ENCODE assay signal across 22 cellular contexts in genomic region chr10:15483215-15483970, GRCh38.
"Had no signal": no experiment of that assay in that cellular context is flagged by ENCODE, and none has a peak within 500 bp of the region (broad histone marks: within the 10 kb centered on the region; RNA-seq: fewer than 3 reads in every experiment).

No MANE protein-coding gene starts in this region.

- H3K4me1 Mint-ChIP-seq: activated B cell treated with CpG ODN at 0.5 μM for 24 hours; activated CD4-positive, alpha-beta T cell treated with anti-CD3 and anti-CD28 coated beads, Interleukin-2, amount 10 ng/mL, durations not matched to agents 24 days and 14 days; activated naive CD4-positive, alpha-beta T cell treated with anti-CD3 and anti-CD28 coated beads, Interleukin-2, amount 50 U/mL, for 24 hours; natural killer cell had no signal

- H3K27me3 ChIP-seq: body of pancreas, colonic mucosa, right atrium auricular region, upper lobe of left lung had no signal

- H3K4me3 Mint-ChIP-seq: activated B cell treated with CpG ODN at 0.5 μM for 24 hours; activated CD4-positive, alpha-beta T cell treated with anti-CD3 and anti-CD28 coated beads, Interleukin-2, amount 10 ng/mL, durations not matched to agents 24 days and 14 days; activated CD8-positive, alpha-beta T cell treated with anti-CD3 and anti-CD28 coated beads, Interleukin-2, amount 10 ng/mL, durations not matched to agents 7 days and 5 days; activated naive CD4-positive, alpha-beta T cell treated with anti-CD3 and anti-CD28 coated beads, Interleukin-2, amount 50 U/mL, for 24 hours; natural killer cell; T-helper 2 cell treated with Interferon-gamma antibody and Interleukin-4, amounts not matched to agents 5 μg/mL and 100 μg/mL, for 36 hours had no signal

- H3K36me3 Mint-ChIP-seq: activated naive CD4-positive, alpha-beta T cell treated with anti-CD3 and anti-CD28 coated beads, Interleukin-2, amount 50 U/mL, for 24 hours; natural killer cell had no signal

- H3K9me3 Mint-ChIP-seq: activated B cell treated with CpG ODN at 0.5 μM for 24 hours; activated CD4-positive, alpha-beta T cell treated with anti-CD3 and anti-CD28 coated beads, Interleukin-2, amount 10 ng/mL, durations not matched to agents 24 days and 14 days; activated naive CD4-positive, alpha-beta T cell treated with anti-CD3 and anti-CD28 coated beads, Interleukin-2, amount 50 U/mL, for 24 hours; natural killer cell; T-helper 2 cell treated with Interferon-gamma antibody and Interleukin-4, amounts not matched to agents 5 μg/mL and 100 μg/mL, for 36 hours had no signal

- H3K36me3 ChIP-seq: colonic mucosa, right atrium auricular region, upper lobe of left lung had no signal

- H3K9me3 ChIP-seq: body of pancreas, colonic mucosa, right atrium auricular region, upper lobe of left lung had no signal

- H3K4me3 ChIP-seq: body of pancreas, colonic mucosa, right atrium auricular region, upper lobe of left lung had no signal

- H3K27ac Mint-ChIP-seq: activated B cell treated with CpG ODN at 0.5 μM for 24 hours; activated CD4-positive, alpha-beta T cell treated with anti-CD3 and anti-CD28 coated beads, Interleukin-2, amount 10 ng/mL, durations not matched to agents 24 days and 14 days; activated CD8-positive, alpha-beta T cell treated with anti-CD3 and anti-CD28 coated beads, Interleukin-2, amount 10 ng/mL, durations not matched to agents 7 days and 5 days; activated naive CD4-positive, alpha-beta T cell treated with anti-CD3 and anti-CD28 coated beads, Interleukin-2, amount 50 U/mL, for 24 hours; natural killer cell; T-helper 2 cell treated with Interferon-gamma antibody and Interleukin-4, amounts not matched to agents 5 μg/mL and 100 μg/mL, for 36 hours had no signal

- H3K4me1 ChIP-seq: body of pancreas, colonic mucosa, right atrium auricular region had no signal

- DNase-seq: activated B cell treated with CpG ODN at 0.5 μM for 24 hours; activated CD4-positive, alpha-beta T cell treated with anti-CD3 and anti-CD28 coated beads, Interleukin-2, amount 10 ng/mL, durations not matched to agents 24 days and 14 days; activated CD8-positive, alpha-beta memory T cell treated with anti-CD3 and anti-CD28 coated beads, Interleukin-2, amount 50 U/mL, for 4 hours; activated CD8-positive, alpha-beta T cell treated with anti-CD3 and anti-CD28 coated beads, Interleukin-2, amount 10 ng/mL, durations not matched to agents 7 days and 5 days; activated effector memory CD4-positive, alpha-beta T cell treated with anti-CD3 and anti-CD28 coated beads, Interleukin-2, amount 50 U/mL, for 16 hours; activated T-cell treated with anti-CD3 and anti-CD28 coated beads, Interleukin-2, amount 50 U/mL, for 48 hours; body of pancreas; central memory CD4-positive, alpha-beta T cell; colonic mucosa; head of caudate nucleus; left cardiac atrium; natural killer cell; occipital lobe; small intestine; stimulated activated CD4-positive, alpha-beta T cell treated with anti-CD3 and anti-CD28 coated beads, Interleukin-4, amount 100 ng/mL, for 4 hours; stimulated activated CD8-positive, alpha-beta memory T cell treated with anti-CD3 and anti-CD28 coated beads, Interleukin-4, amount 100 ng/mL, for 48 hours; stimulated activated naive CD4-positive, alpha-beta T cell treated with Interleukin-2 at 50 U/mL for 16 hours; substantia nigra; upper lobe of left lung had no signal

- H3K27ac ChIP-seq: body of pancreas, colonic mucosa, right atrium auricular region, upper lobe of left lung had no signal
